12 cellular contexts compared by ENCODE assay signal in genomic region chr15:73952171-73952912, GRCh38. TPM values are rescaled to one million over a fixed set of nuclear protein-coding genes. Genes with fewer than 3 reads are reported as not detected.
A peak's percentile ranks its signal among the peaks of the same experiment; 100 is the strongest.
DNase-seq lines count a peak whose midpoint lies in the region; ATAC-seq and TF ChIP-seq lines count a peak whose summit lies in the region.
"Had no signal": no experiment of that assay in that cellular context is flagged by ENCODE, and none has a peak within 500 bp of the region (broad histone marks: within the 10 kb centered on the region; RNA-seq: fewer than 3 reads in every experiment).

No MANE protein-coding gene starts in this region.

- H3K4me3 Mint-ChIP-seq in MCF 10A (ENCODE audit: unreplicated experiment) = no peak overlapping the region
- peak overlapping the region; percentile 35 for H3K4me3 Mint-ChIP-seq in osteocyte (ENCODE audit: unreplicated experiment)
- H3K4me3 Mint-ChIP-seq in naive thymus-derived CD4-positive, alpha-beta T cell = no peak overlapping the region

- TF ChIP-seq POLR2A in breast epithelium (IDR thresholded peaks at IDR 0.05) (no peak), gastroesophageal sphincter (IDR thresholded peaks at IDR 0.05) (no peak), upper lobe of left lung (IDR thresholded peaks at IDR 0.05) (no peak)

- CTCF ChIA-PET in MCF 10A (lab: Yijun Ruan, JAX) = interaction anchor here (0.6 to 1.0 kb wide), 3 partner anchors 9 to 118 kb away, joined by 3 read pairs; no protein-coding TSS in a partner anchor
- CTCF ChIA-PET in naive thymus-derived CD4-positive, alpha-beta T cell (lab: Charles Lee) = interaction anchor here (0.8 to 4.1 kb wide), 6 partner anchors 8 to 21 kb away, joined by 3 to 68 read pairs (median 13); no protein-coding TSS in a partner anchor

- no peak for TF ChIP-seq EP300 in gastroesophageal sphincter (IDR thresholded peaks at IDR 0.05)
- no peak for TF ChIP-seq EP300 in upper lobe of left lung (IDR thresholded peaks at IDR 0.05)

- DNase-seq in breast epithelium (ENCODE audit: low spot score in 2 of 2) = no peak
- DNase-seq in MCF 10A (ENCODE audit: unreplicated experiment) = no peak
- DNase-seq in osteocyte (ENCODE audit: extremely low spot score, unreplicated experiment) = no peak
- peak in 1 of 2 donors; percentile 67 for DNase-seq in upper lobe of left lung
- DNase-seq in HCEC 1CT = no peak
- no peak for DNase-seq in naive thymus-derived CD4-positive, alpha-beta T cell
- DNase-seq in effector CD8-positive, alpha-beta T cell (lab: John Stamatoyannopoulos, UW) = no peak
- DNase-seq: ACHN; activated CD4-positive, CD25-positive, alpha-beta regulatory T cell; DMS153; NCI-H226 had no signal

- BruUV-seq in MCF 10A (replicated peaks; lab: Mats Ljungman, UMichigan) = no TSS peak

- H3K36me3 Mint-ChIP-seq in MCF 10A (ENCODE audit: insufficient read depth, unreplicated experiment) (peaks cover 5% of the 10 kb centered on the region), osteocyte (ENCODE audit: unreplicated experiment) (peaks cover 26% of the 10 kb centered on the region)
- no peaks in the 10 kb centered on the region for H3K36me3 Mint-ChIP-seq in naive thymus-derived CD4-positive, alpha-beta T cell

- ATAC-seq in gastroesophageal sphincter (no peak), upper lobe of left lung (ENCODE audit: low FRiP score in 2 of 2) (no peak)
- no peak for ATAC-seq in naive thymus-derived CD4-positive, alpha-beta T cell

- no peak for TF ChIP-seq CTCF in breast epithelium (IDR thresholded peaks at IDR 0.05)
- no peak for TF ChIP-seq CTCF in MCF 10A (IDR thresholded peaks at IDR 0.05; ENCODE audit: unreplicated experiment)
- TF ChIP-seq CTCF in gastroesophageal sphincter (IDR thresholded peaks at IDR 0.05) = no peak
- TF ChIP-seq CTCF in osteocyte (IDR thresholded peaks at IDR 0.05) = no peak
- TF ChIP-seq CTCF in upper lobe of left lung (IDR thresholded peaks at IDR 0.05) = no peak

- H3K4me1 ChIP-seq in breast epithelium = peaks cover 11 to 12% of the 10 kb centered on the region in 2 donors
- peaks cover 5 to 44% (median 29%) of the 10 kb centered on the region in 3 donors for H3K4me1 ChIP-seq in gastroesophageal sphincter
- H3K4me1 ChIP-seq in upper lobe of left lung = peaks cover 11 to 21% (median 13%) of the 10 kb centered on the region in 4 donors
- H3K4me1 ChIP-seq in naive thymus-derived CD4-positive, alpha-beta T cell (ENCODE audit: control insufficient read depth in 2 of 2, insufficient read depth in 2 of 2, low read length in 2 of 2) = peaks cover 0 to 6% of the 10 kb centered on the region in 2 donors

- H3K9me3 ChIP-seq in breast epithelium = no peaks in the 10 kb centered on the region
- H3K9me3 ChIP-seq in gastroesophageal sphincter = no peaks in the 10 kb centered on the region
- no peaks in the 10 kb centered on the region for H3K9me3 ChIP-seq in upper lobe of left lung
- H3K9me3 ChIP-seq in naive thymus-derived CD4-positive, alpha-beta T cell (ENCODE audit: control insufficient read depth in 2 of 3, low read length in 3 of 3) = no peaks in the 10 kb centered on the region

- intact Hi-C loops in breast epithelium (cut with DNase I; ENCODE audit: low total_unique reads) (no loop called here), MCF 10A (cut with micrococcal nuclease) (no loop called here)
- intact Hi-C loops in naive thymus-derived CD4-positive, alpha-beta T cell (cut with micrococcal nuclease) = no loop called here

- POLR2A ChIA-PET in MCF 10A (lab: Yijun Ruan, JAX) = no interaction called here
- POLR2A ChIA-PET in naive thymus-derived CD4-positive, alpha-beta T cell (lab: Charles Lee) = interaction anchor here (3.4 kb wide), 1 partner anchor 12 kb away, joined by 25 read pairs; no protein-coding TSS in a partner anchor

- H3K27me3 Mint-ChIP-seq in MCF 10A (ENCODE audit: insufficient read depth, unreplicated experiment) (no peaks in the 10 kb centered on the region), osteocyte (ENCODE audit: unreplicated experiment) (no peaks in the 10 kb centered on the region)
- H3K27me3 Mint-ChIP-seq in naive thymus-derived CD4-positive, alpha-beta T cell = peaks cover 0 to 2% (median 0%) of the 10 kb centered on the region in 5 donors

- WGBS in gastroesophageal sphincter (ENCODE audit: low coverage in 1 of 2), 2 donors = 60 to 84% methylated on average over 3 to 6 of the region's 21 CpGs
- WGBS in upper lobe of left lung, 2 donors = 87 to 92% methylated on average over 17 to 18 of the region's 21 CpGs

- H3K4me3 ChIP-seq in breast epithelium = no peak overlapping the region
- H3K4me3 ChIP-seq in gastroesophageal sphincter = no peak overlapping the region
- no peak overlapping the region for H3K4me3 ChIP-seq in upper lobe of left lung
- no peak overlapping the region for H3K4me3 ChIP-seq in naive thymus-derived CD4-positive, alpha-beta T cell (ENCODE audit: low read length)

- H3K36me3 ChIP-seq in breast epithelium = no peaks in the 10 kb centered on the region
- H3K36me3 ChIP-seq in gastroesophageal sphincter = peaks cover 0 to 27% of the 10 kb centered on the region in 2 donors
- H3K36me3 ChIP-seq in upper lobe of left lung = no peaks in the 10 kb centered on the region
- no peaks in the 10 kb centered on the region for H3K36me3 ChIP-seq in naive thymus-derived CD4-positive, alpha-beta T cell (ENCODE audit: control insufficient read depth in 2 of 3, insufficient read depth in 3 of 3, low read length in 3 of 3)

- H3K27me3 ChIP-seq in breast epithelium (no peaks in the 10 kb centered on the region), gastroesophageal sphincter (no peaks in the 10 kb centered on the region), upper lobe of left lung (no peaks in the 10 kb centered on the region)
- H3K27me3 ChIP-seq in naive thymus-derived CD4-positive, alpha-beta T cell (ENCODE audit: control insufficient read depth in 2 of 2, insufficient read depth in 2 of 2, low read length in 2 of 2) = no peaks in the 10 kb centered on the region

- H3K27ac Mint-ChIP-seq in MCF 10A (ENCODE audit: low read depth, unreplicated experiment) (no peak overlapping the region), osteocyte (ENCODE audit: unreplicated experiment) (peak overlapping the region; percentile 92)
- peak overlapping the region in 2 of 9 donors; percentile 15 to 57 for H3K27ac Mint-ChIP-seq in naive thymus-derived CD4-positive, alpha-beta T cell

- H3K27ac ChIP-seq in breast epithelium = peak overlapping the region; percentile 91 to 99
- peak overlapping the region; percentile 84 to 98 (median 94) for H3K27ac ChIP-seq in gastroesophageal sphincter
- H3K27ac ChIP-seq in upper lobe of left lung = peak overlapping the region; percentile 77 to 88 (median 87)
- no peak overlapping the region for H3K27ac ChIP-seq in naive thymus-derived CD4-positive, alpha-beta T cell (ENCODE audit: low read depth, low read length)

- H3K4me1 Mint-ChIP-seq in MCF 10A (ENCODE audit: insufficient read depth, unreplicated experiment) = peaks cover 19% of the 10 kb centered on the region
- H3K4me1 Mint-ChIP-seq in osteocyte (ENCODE audit: unreplicated experiment) = peaks cover 74% of the 10 kb centered on the region
- H3K4me1 Mint-ChIP-seq in naive thymus-derived CD4-positive, alpha-beta T cell = peaks cover 8 to 15% (median 11%) of the 10 kb centered on the region in 7 donors

- H3K9me3 Mint-ChIP-seq in MCF 10A (ENCODE audit: unreplicated experiment) = no peaks in the 10 kb centered on the region
- no peaks in the 10 kb centered on the region for H3K9me3 Mint-ChIP-seq in osteocyte (ENCODE audit: unreplicated experiment)
- no peaks in the 10 kb centered on the region for H3K9me3 Mint-ChIP-seq in naive thymus-derived CD4-positive, alpha-beta T cell

RNA-seq across cellular contexts. Expression of gene LOXL1, which starts 26.1 kb away (rescaled TPM):
- total RNA-seq in breast epithelium (10 to 100 TPM in 2 of 3 donors, 1 to 10 TPM in 1; 5.6 to 11.3 (median 10.8) TPM), MCF 10A (2022) (4.7 and 4.9 TPM in 2 replicates), gastroesophageal sphincter (10 to 100 TPM; 22.9 to 63.0 (median 34.5) TPM), osteocyte (398 and 417 TPM in 2 replicates), upper lobe of left lung (10 to 100 TPM in 2 of 6 donors, 1 to 10 TPM in 4; 6.0 to 25.9 (median 8.0) TPM)
- 1 to 10 TPM in 3 of 5 experiments, under 1 TPM in 2; 0.49 to 2.2 (median 1.0) TPM for total RNA-seq in naive thymus-derived CD4-positive, alpha-beta T cell
- 1 to 10 TPM; 1.3 to 2.3 TPM for polyA plus RNA-seq in naive thymus-derived CD4-positive, alpha-beta T cell

RNA-seq across cellular contexts. Expression of gene STOML1, which starts 39.8 kb away (rescaled TPM):
- total RNA-seq in breast epithelium = 10 to 100 TPM in 1 of 3 donors, 1 to 10 TPM in 2; 8.5 to 10.7 (median 9.7) TPM
- total RNA-seq in MCF 10A (2022) = 12.0 and 17.6 TPM in 2 replicates
- 10 to 100 TPM in 3 of 4 donors, 1 to 10 TPM in 1; 8.1 to 21.7 (median 13.7) TPM for total RNA-seq in gastroesophageal sphincter
- 17.1 and 18.3 TPM in 2 replicates for total RNA-seq in osteocyte
- total RNA-seq in upper lobe of left lung = 10 to 100 TPM; 12.2 to 23.3 (median 18.3) TPM
- total RNA-seq in naive thymus-derived CD4-positive, alpha-beta T cell = 10 to 100 TPM in 3 of 5 experiments, 1 to 10 TPM in 2; 7.5 to 14.5 (median 12.3) TPM
- polyA plus RNA-seq in naive thymus-derived CD4-positive, alpha-beta T cell = 10 to 100 TPM; 18.7 to 21.3 TPM

RNA-seq across cellular contexts. Expression of gene PML, which starts 42.2 kb away (rescaled TPM):
- 100 to 1,000 TPM in 1 of 3 donors, 10 to 100 TPM in 2; 37.8 to 103 (median 49.8) TPM for total RNA-seq in breast epithelium
- 33.4 and 33.9 TPM in 2 replicates for total RNA-seq in MCF 10A (2022)
- total RNA-seq in gastroesophageal sphincter = 10 to 100 TPM; 24.1 to 75.1 (median 52.1) TPM
- total RNA-seq in osteocyte = 60.6 and 63.1 TPM in 2 replicates
- 100 to 1,000 TPM in 2 of 6 donors, 10 to 100 TPM in 4; 63.1 to 247 (median 92.9) TPM for total RNA-seq in upper lobe of left lung
- total RNA-seq in naive thymus-derived CD4-positive, alpha-beta T cell = 100 to 1,000 TPM in 1 of 5 experiments, 10 to 100 TPM in 4; 42.1 to 113 (median 64.8) TPM
- 10 to 100 TPM; 18.1 to 34.3 TPM for polyA plus RNA-seq in naive thymus-derived CD4-positive, alpha-beta T cell
